8 cellular contexts compared by ENCODE assay signal in the genomic region with DNA sequence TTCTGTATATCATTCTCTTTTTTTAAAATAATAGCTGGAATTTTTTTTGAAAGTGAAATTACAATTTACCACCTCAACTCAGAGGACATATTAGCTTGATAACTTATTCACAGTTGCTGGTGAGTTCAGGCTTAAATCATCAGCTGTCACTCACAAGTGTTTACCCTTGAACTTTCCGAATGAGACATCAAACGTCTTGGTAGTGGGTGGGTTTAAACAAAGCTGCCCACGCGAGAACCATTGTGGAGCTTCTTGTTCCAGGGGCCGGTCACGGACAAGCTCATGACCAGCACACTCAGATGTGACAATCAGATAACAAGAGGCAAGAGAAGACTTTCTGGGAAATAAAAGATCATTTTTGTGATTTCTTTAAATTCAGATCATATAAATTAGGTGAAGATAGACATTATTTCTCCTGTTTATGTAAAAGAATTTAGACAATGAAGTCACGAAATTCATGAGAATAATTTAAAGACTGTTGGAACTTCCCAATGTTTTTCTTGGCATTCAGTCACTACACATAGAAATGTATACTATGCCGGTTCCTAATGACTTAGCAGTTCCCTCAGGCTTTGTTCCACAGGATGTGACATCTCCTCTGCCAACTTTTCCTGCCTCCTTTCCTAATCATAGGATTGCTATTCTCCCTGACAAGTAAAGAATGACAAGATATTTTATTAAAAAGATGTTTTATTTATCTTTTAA. TPM values are rescaled to one million over a fixed set of nuclear protein-coding genes. Genes with fewer than 3 reads are reported as not detected.
A peak's percentile ranks its signal among the peaks of the same experiment; 100 is the strongest.
DNase-seq lines count a peak whose midpoint lies in the region; ATAC-seq and TF ChIP-seq lines count a peak whose summit lies in the region.

No MANE protein-coding gene starts in this region.

- ATAC-seq in HG02642 (IDR thresholded peaks at IDR 0.05; ENCODE audit: poor library complexity, unreplicated experiment) (peak; percentile 65), GM18873 (IDR thresholded peaks at IDR 0.05; ENCODE audit: low FRiP score, unreplicated experiment) (no peak)

- no peaks in the 10 kb centered on the region for H3K27me3 ChIP-seq in SU-DHL-6 (ENCODE audit: low read length)

- no peaks in the 10 kb centered on the region for H3K9me3 ChIP-seq in SU-DHL-6 (ENCODE audit: insufficient read depth, low read length)

- H3K9me2 ChIP-seq in SU-DHL-6 (replicated peaks; ENCODE audit: insufficient read depth, low read length), result no peaks in the 10 kb centered on the region

- H3K79me2 ChIP-seq in SU-DHL-6 (ENCODE audit: insufficient read depth, low read length), result no peaks in the 10 kb centered on the region

- H3K4me3 ChIP-seq in SU-DHL-6 (ENCODE audit: insufficient read depth, low read length, poor library complexity, severe bottlenecking) (no peak overlapping the region), fibroblast of the aortic adventitia (ENCODE audit: low read depth, low read length) (peak overlapping the region; percentile 31), skeletal muscle cell (ENCODE audit: low read depth, low read length) (peak overlapping the region; percentile 30)

- H3F3A ChIP-seq in SU-DHL-6 (ENCODE audit: insufficient read depth), result no peaks in the 10 kb centered on the region

- no peaks in the 10 kb centered on the region for H3K36me3 ChIP-seq in SU-DHL-6 (ENCODE audit: low read length)

- H3K27ac ChIP-seq in SU-DHL-6 (ENCODE audit: low read depth, low read length), result no peak overlapping the region

- no peak overlapping the region for H2AFZ ChIP-seq in SU-DHL-6 (ENCODE audit: low read depth, low read length, severe bottlenecking)

- H3K4me2 ChIP-seq in SU-DHL-6 (ENCODE audit: low read depth, low read length, poor library complexity, severe bottlenecking), result peak overlapping the region; percentile 17

- DNase-seq in SHP77 (lab: John Stamatoyannopoulos, UW), result peak; percentile 12 to 28
- no peak for DNase-seq in SHP77 treated with DMSO at 0.1 percent for 48 hours (lab: John Stamatoyannopoulos, UW)
- DNase-seq in fibroblast of the aortic adventitia (ENCODE audit: low read depth), result peak; percentile 66
- DNase-seq in skeletal muscle cell (ENCODE audit: low read depth), result peak; percentile 59
- DNase-seq in mesenteric fat pad (ENCODE audit: low spot score), result no peak

- no peak overlapping the region for H3K9ac ChIP-seq in SU-DHL-6 (ENCODE audit: low read length)

- TF ChIP-seq CTCF in SU-DHL-6 (IDR thresholded peaks at IDR 0.05; ENCODE audit: insufficient read depth, low read length, poor library complexity, severe bottlenecking) (no peak), fibroblast of the aortic adventitia (IDR thresholded peaks at IDR 0.05; ENCODE audit: insufficient read depth, low read length) (no peak)

- H4K20me1 ChIP-seq in SU-DHL-6 (ENCODE audit: low read depth, low read length), result no peaks in the 10 kb centered on the region

RNA-seq across cellular contexts. Expression of a gene that starts 29.3 kb away (rescaled TPM):
- total RNA-seq in fibroblast of the aortic adventitia (ENCODE audit: low replicate concordance) (19.7 and 38.8 TPM in 2 replicates), mesenteric fat pad (36.8 TPM)

RNA-seq across cellular contexts. Expression of a gene that starts 29.4 kb away (rescaled TPM):
- 32.4 and 48.9 TPM in 2 replicates for total RNA-seq in fibroblast of the aortic adventitia (ENCODE audit: low replicate concordance)
- total RNA-seq in mesenteric fat pad, result 20.7 TPM

Comparison
In these comparisons a context has a peak if more than half of its experiments do, and no peak if none do; other contexts are left out.
1. DNase-seq: peak in SHP77 (2 of 2), fibroblast of the aortic adventitia (single experiment) and skeletal muscle cell (single experiment); none in SHP77 treated with DMSO at 0.1 percent for 48 hours (single experiment) and mesenteric fat pad (single experiment).